Comparison of ENCODE assay signal across 10 cellular contexts in the genomic region with DNA sequence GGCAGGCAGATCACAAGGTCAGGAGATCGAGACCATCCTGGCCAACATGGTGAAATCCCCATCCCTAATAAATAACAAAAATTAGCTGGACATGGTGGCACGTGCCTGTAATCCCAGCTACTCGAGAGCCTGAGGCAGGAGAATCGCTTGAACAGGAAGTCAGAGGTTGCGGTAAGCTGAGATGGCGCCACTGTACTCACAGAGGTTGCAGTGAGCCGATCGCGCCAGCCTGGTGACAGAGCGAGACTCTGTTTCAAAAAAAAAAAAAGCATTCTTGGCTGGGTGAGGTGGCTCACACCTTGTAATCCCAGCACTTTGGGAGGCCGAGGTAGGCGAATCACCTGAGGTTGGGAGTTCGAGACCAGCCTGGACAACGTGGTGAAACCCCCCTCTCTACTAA. TPM values are rescaled to one million over a fixed set of nuclear protein-coding genes. Genes with fewer than 3 reads are reported as not detected.
DNase-seq lines count a peak whose midpoint lies in the region; ATAC-seq and TF ChIP-seq lines count a peak whose summit lies in the region.
"Not testable (repeated sequence)": the region's sequence is repeated elsewhere in the genome, so short reads cannot be mapped to it uniquely, and the experiment has no call there.
"Had no signal": no experiment of that assay in that cellular context is flagged by ENCODE, and none has a peak within 500 bp of the region (broad histone marks: within the 10 kb centered on the region; RNA-seq: fewer than 3 reads in every experiment).

No MANE protein-coding gene starts in this region.

- peak overlapping the region; percentile 43 for H3K27ac ChIP-seq in CD8-positive, alpha-beta T cell (ENCODE audit: low read depth, low read length)
- H3K27ac ChIP-seq in MM.1S (ENCODE audit: low read length), result not testable (repeated sequence)
- peak overlapping the region; percentile 60 for H3K27ac ChIP-seq in naive thymus-derived CD4-positive, alpha-beta T cell (ENCODE audit: low read depth, low read length)

- CTCF ChIA-PET in CD8-positive, alpha-beta T cell (lab: Charles Lee), result interaction anchor here (0.9 to 1.4 kb wide), 5 partner anchors 11 to 872 kb away, joined by 3 to 6 read pairs (median 4); a partner anchor contains a TSS
- CTCF ChIA-PET in activated CD4-positive, alpha-beta T cell treated with anti-CD3 and anti-CD28 coated beads, Interleukin-2, amount 10 ng/mL, durations not matched to agents 7 days and 5 days (lab: Charles Lee), result interaction anchor here (0.6 to 2.1 kb wide), 6 partner anchors 11 to 309 kb away, joined by 3 to 10 read pairs (median 4); no protein-coding TSS in a partner anchor
- CTCF ChIA-PET in activated naive CD4-positive, alpha-beta T cell treated with anti-CD3 and anti-CD28 coated beads for 36 hours (lab: Charles Lee), result interaction anchor here (0.7 to 1.4 kb wide), 4 partner anchors 12 to 194 kb away, joined by 3 to 5 read pairs (median 4); no protein-coding TSS in a partner anchor
- CTCF ChIA-PET in naive thymus-derived CD4-positive, alpha-beta T cell (lab: Charles Lee), result interaction anchor here (0.6 to 1.5 kb wide), 4 partner anchors 11 to 148 kb away, joined by 3 to 4 read pairs (median 3); no protein-coding TSS in a partner anchor

- not testable (repeated sequence) for H3K36me3 ChIP-seq in CD8-positive, alpha-beta T cell (ENCODE audit: insufficient read depth, low read length); MM.1S (replicated peaks; ENCODE audit: insufficient read depth, low read length); naive thymus-derived CD4-positive, alpha-beta T cell (ENCODE audit: control insufficient read depth in 2 of 3, insufficient read depth in 3 of 3, low read length in 3 of 3)

- not testable (repeated sequence) for H3K9ac ChIP-seq in MM.1S (ENCODE audit: low read length)

- not testable (repeated sequence) for H3K9me3 Mint-ChIP-seq in CD8-positive, alpha-beta T cell; activated CD4-positive, alpha-beta T cell treated with anti-CD3 and anti-CD28 coated beads, Interleukin-2, amount 10 ng/mL, durations not matched to agents 7 days and 5 days; activated naive CD4-positive, alpha-beta T cell treated with anti-CD3 and anti-CD28 coated beads for 36 hours; naive thymus-derived CD4-positive, alpha-beta T cell; stimulated activated naive CD8-positive, alpha-beta T cell treated with anti-CD3 and anti-CD28 coated beads, Interleukin-15, amount 100 ng/mL, for 72 hours

- peak overlapping the region; percentile 62 for H3K4me3 Mint-ChIP-seq in CD8-positive, alpha-beta T cell
- H3K4me3 Mint-ChIP-seq in activated CD4-positive, alpha-beta T cell treated with anti-CD3 and anti-CD28 coated beads, Interleukin-2, amount 10 ng/mL, durations not matched to agents 7 days and 5 days, result peak overlapping the region; percentile 44
- peak overlapping the region; percentile 1 for H3K4me3 Mint-ChIP-seq in activated naive CD4-positive, alpha-beta T cell treated with anti-CD3 and anti-CD28 coated beads for 36 hours
- peak overlapping the region in 9 of 10 donors; percentile 25 to 66 (median 54) for H3K4me3 Mint-ChIP-seq in naive thymus-derived CD4-positive, alpha-beta T cell
- peak overlapping the region; percentile 47 to 62 for H3K4me3 Mint-ChIP-seq in stimulated activated naive CD8-positive, alpha-beta T cell treated with anti-CD3 and anti-CD28 coated beads, Interleukin-15, amount 100 ng/mL, for 72 hours

- peaks cover 22% of the 10 kb centered on the region for H3K27me3 Mint-ChIP-seq in CD8-positive, alpha-beta T cell (ENCODE audit: low read depth)
- peaks cover 27% of the 10 kb centered on the region for H3K27me3 Mint-ChIP-seq in activated CD4-positive, alpha-beta T cell treated with anti-CD3 and anti-CD28 coated beads, Interleukin-2, amount 10 ng/mL, durations not matched to agents 7 days and 5 days
- H3K27me3 Mint-ChIP-seq in activated naive CD4-positive, alpha-beta T cell treated with anti-CD3 and anti-CD28 coated beads for 36 hours (ENCODE audit: low read depth), result peaks cover 17% of the 10 kb centered on the region
- H3K27me3 Mint-ChIP-seq in naive thymus-derived CD4-positive, alpha-beta T cell, result peaks cover 16 to 27% (median 22%) of the 10 kb centered on the region in 5 donors
- H3K27me3 Mint-ChIP-seq in stimulated activated naive CD8-positive, alpha-beta T cell treated with anti-CD3 and anti-CD28 coated beads, Interleukin-15, amount 100 ng/mL, for 72 hours, result peaks cover 21% of the 10 kb centered on the region

- H3F3A ChIP-seq in MM.1S (ENCODE audit: insufficient read depth, low read length), result not testable (repeated sequence)

- POLR2A ChIA-PET in CD8-positive, alpha-beta T cell (lab: Charles Lee), result interaction anchor here (1.4 kb wide), 1 partner anchor 84 kb away, joined by 3 read pairs; a partner anchor contains a TSS
- POLR2A ChIA-PET in activated CD4-positive, alpha-beta T cell treated with anti-CD3 and anti-CD28 coated beads, Interleukin-2, amount 10 ng/mL, durations not matched to agents 7 days and 5 days (lab: Charles Lee), result not testable (repeated sequence)
- POLR2A ChIA-PET in naive thymus-derived CD4-positive, alpha-beta T cell (lab: Charles Lee), result interaction anchor here (0.6 to 0.8 kb wide), 5 partner anchors 15 to 921 kb away, joined by 3 to 4 read pairs (median 3); a partner anchor contains a TSS

- H3K4me3 ChIP-seq in CD8-positive, alpha-beta T cell (ENCODE audit: low read depth, low read length); naive thymus-derived CD4-positive, alpha-beta T cell (ENCODE audit: low read length): not testable (repeated sequence)
- 0 out of 2 replicates have a peak overlapping the region, but pooled peaks have one; percentile 22 for H3K4me3 ChIP-seq in MM.1S (ENCODE audit: low read length)

- peak in 3 of 7 experiments; percentile 32 to 73 (median 36) for DNase-seq in CD8-positive, alpha-beta T cell
- DNase-seq in MM.1S; stimulated activated naive CD8-positive, alpha-beta T cell treated with anti-CD3 and anti-CD28 coated beads, Interleukin-15, amount 100 ng/mL, for 72 hours: not testable (repeated sequence)
- DNase-seq in RPMI7951 (ENCODE audit: low read depth), result peak; percentile 49
- DNase-seq in activated CD4-positive, alpha-beta T cell treated with anti-CD3 and anti-CD28 coated beads, Interleukin-2, amount 10 ng/mL, durations not matched to agents 7 days and 5 days, result peak; percentile 40
- peak; percentile 54 for DNase-seq in activated naive CD4-positive, alpha-beta T cell treated with anti-CD3 and anti-CD28 coated beads for 36 hours
- DNase-seq in effector CD4-positive, alpha-beta T cell, result peak; percentile 31
- DNase-seq in naive thymus-derived CD4-positive, alpha-beta T cell, result peak in 3 of 9 donors; percentile 41 to 50 (median 48)

- H2AFZ ChIP-seq in MM.1S (ENCODE audit: low read length), result peak overlapping the region; percentile 59; the same call in 1 of the 2 replicates

- intact Hi-C loops in CD8-positive, alpha-beta T cell (cut with DNase I, micrococcal nuclease); naive thymus-derived CD4-positive, alpha-beta T cell (cut with micrococcal nuclease): not testable (repeated sequence)
- intact Hi-C loops in activated naive CD4-positive, alpha-beta T cell treated with anti-CD3 and anti-CD28 coated beads for 36 hours (cut with micrococcal nuclease), result loop anchor here (10.0 kb wide), 1 partner anchor 1903 kb away; no protein-coding TSS in a partner anchor

- not testable (repeated sequence) for ATAC-seq in CD8-positive, alpha-beta T cell; naive thymus-derived CD4-positive, alpha-beta T cell; stimulated activated naive CD8-positive, alpha-beta T cell treated with anti-CD3 and anti-CD28 coated beads, Interleukin-15, amount 100 ng/mL, for 72 hours

- H3K4me1 ChIP-seq in CD8-positive, alpha-beta T cell (ENCODE audit: insufficient read depth, low read length), result peaks cover 24% of the 10 kb centered on the region
- peaks cover 24% of the 10 kb centered on the region for H3K4me1 ChIP-seq in MM.1S (ENCODE audit: low read length)
- peaks cover 15 to 18% of the 10 kb centered on the region in 2 donors for H3K4me1 ChIP-seq in naive thymus-derived CD4-positive, alpha-beta T cell (ENCODE audit: control insufficient read depth in 2 of 2, insufficient read depth in 2 of 2, low read length in 2 of 2)

- not testable (repeated sequence) for H4K20me1 ChIP-seq in MM.1S (ENCODE audit: insufficient read depth, low read length)

- not testable (repeated sequence) for H3K9me3 ChIP-seq in CD8-positive, alpha-beta T cell (ENCODE audit: low read length); MM.1S (replicated peaks; ENCODE audit: insufficient read depth, low read length); naive thymus-derived CD4-positive, alpha-beta T cell (ENCODE audit: control insufficient read depth in 2 of 3, low read length in 3 of 3)

- peak overlapping the region; percentile 81 for H3K27ac Mint-ChIP-seq in CD8-positive, alpha-beta T cell
- peak overlapping the region; percentile 88 for H3K27ac Mint-ChIP-seq in activated CD4-positive, alpha-beta T cell treated with anti-CD3 and anti-CD28 coated beads, Interleukin-2, amount 10 ng/mL, durations not matched to agents 7 days and 5 days
- not testable (repeated sequence) for H3K27ac Mint-ChIP-seq in activated naive CD4-positive, alpha-beta T cell treated with anti-CD3 and anti-CD28 coated beads for 36 hours; stimulated activated naive CD8-positive, alpha-beta T cell treated with anti-CD3 and anti-CD28 coated beads, Interleukin-15, amount 100 ng/mL, for 72 hours
- peak overlapping the region; percentile 21 to 89 (median 78) for H3K27ac Mint-ChIP-seq in naive thymus-derived CD4-positive, alpha-beta T cell

- peaks cover 47% of the 10 kb centered on the region for H3K4me1 Mint-ChIP-seq in CD8-positive, alpha-beta T cell (ENCODE audit: low read depth)
- H3K4me1 Mint-ChIP-seq in activated CD4-positive, alpha-beta T cell treated with anti-CD3 and anti-CD28 coated beads, Interleukin-2, amount 10 ng/mL, durations not matched to agents 7 days and 5 days, result peaks cover 54% of the 10 kb centered on the region
- H3K4me1 Mint-ChIP-seq in activated naive CD4-positive, alpha-beta T cell treated with anti-CD3 and anti-CD28 coated beads for 36 hours (ENCODE audit: low read depth), result peaks cover 34% of the 10 kb centered on the region
- H3K4me1 Mint-ChIP-seq in naive thymus-derived CD4-positive, alpha-beta T cell, result peaks cover 24 to 55% (median 47%) of the 10 kb centered on the region in 7 donors
- peaks cover 53% of the 10 kb centered on the region for H3K4me1 Mint-ChIP-seq in stimulated activated naive CD8-positive, alpha-beta T cell treated with anti-CD3 and anti-CD28 coated beads, Interleukin-15, amount 100 ng/mL, for 72 hours

- not testable (repeated sequence) for H3K27me3 ChIP-seq in CD8-positive, alpha-beta T cell (ENCODE audit: insufficient read depth, low read length); naive thymus-derived CD4-positive, alpha-beta T cell (ENCODE audit: control insufficient read depth in 2 of 2, insufficient read depth in 2 of 2, low read length in 2 of 2)
- peaks cover 19% of the 10 kb centered on the region for H3K27me3 ChIP-seq in MM.1S (replicated peaks; ENCODE audit: insufficient read depth, low read length)

- TF ChIP-seq CTCF in CD8-positive, alpha-beta T cell (IDR thresholded peaks at IDR 0.05); MM.1S (IDR thresholded peaks at IDR 0.05; ENCODE audit: low read length): not testable (repeated sequence)

- not testable (repeated sequence) for H3K79me2 ChIP-seq in MM.1S (ENCODE audit: low read length)

- H3K9me2 ChIP-seq in MM.1S (replicated peaks; ENCODE audit: insufficient read depth, low read length), result not testable (repeated sequence)

- H3K36me3 Mint-ChIP-seq in CD8-positive, alpha-beta T cell; activated CD4-positive, alpha-beta T cell treated with anti-CD3 and anti-CD28 coated beads, Interleukin-2, amount 10 ng/mL, durations not matched to agents 7 days and 5 days (ENCODE audit: low read depth); activated naive CD4-positive, alpha-beta T cell treated with anti-CD3 and anti-CD28 coated beads for 36 hours (ENCODE audit: low read depth); naive thymus-derived CD4-positive, alpha-beta T cell: not testable (repeated sequence)

- H3K4me2 ChIP-seq in MM.1S (ENCODE audit: low read depth, low read length), result peak overlapping the region; percentile 35; the same call in 1 of the 2 replicates

RNA-seq across cellular contexts. Expression of a gene that starts 2.5 kb away (rescaled TPM):
- total RNA-seq in CD8-positive, alpha-beta T cell, result 1 to 10 TPM; 7.2 to 7.9 TPM
- total RNA-seq in RPMI7951 (2014; rRNA removed; shearing (Covaris generic)), result 0.20 and 1.1 TPM in 2 replicates
- total RNA-seq in activated CD4-positive, alpha-beta T cell treated with anti-CD3 and anti-CD28 coated beads, Interleukin-2, amount 10 ng/mL, durations not matched to agents 7 days and 5 days, result under 1 TPM; 0.17 to 0.19 TPM
- total RNA-seq in activated naive CD4-positive, alpha-beta T cell treated with anti-CD3 and anti-CD28 coated beads for 36 hours, result under 1 TPM; 0.17 to 0.54 TPM
- 10 to 100 TPM in 2 of 5 experiments, 1 to 10 TPM in 2, under 1 TPM in 1; 0.70 to 13.4 (median 4.3) TPM for total RNA-seq in naive thymus-derived CD4-positive, alpha-beta T cell
- under 1 TPM; 0.15 to 0.18 TPM for polyA plus RNA-seq in naive thymus-derived CD4-positive, alpha-beta T cell
- total RNA-seq: esophagus mucosa, HT-29 had no signal

RNA-seq across cellular contexts. Expression of a gene that starts 5.3 kb away (rescaled TPM):
- total RNA-seq in CD8-positive, alpha-beta T cell, result 10 to 100 TPM; 22.7 to 27.1 TPM
- 27.2 and 29.0 TPM in 2 replicates for total RNA-seq in RPMI7951 (2014; rRNA removed; shearing (Covaris generic))
- total RNA-seq in activated CD4-positive, alpha-beta T cell treated with anti-CD3 and anti-CD28 coated beads, Interleukin-2, amount 10 ng/mL, durations not matched to agents 7 days and 5 days, result 10 to 100 TPM; 17.1 to 21.2 TPM
- total RNA-seq in activated naive CD4-positive, alpha-beta T cell treated with anti-CD3 and anti-CD28 coated beads for 36 hours, result 10 to 100 TPM; 11.3 to 14.2 TPM
- total RNA-seq in naive thymus-derived CD4-positive, alpha-beta T cell, result 10 to 100 TPM; 12.8 to 18.5 (median 14.7) TPM
- 10 to 100 TPM; 10.1 to 10.3 TPM for polyA plus RNA-seq in naive thymus-derived CD4-positive, alpha-beta T cell

RNA-seq across cellular contexts. Expression of a gene that starts 15.7 kb away (rescaled TPM):
- total RNA-seq in CD8-positive, alpha-beta T cell, result 10 to 100 TPM; 65.0 to 66.7 TPM
- total RNA-seq in RPMI7951 (2014; rRNA removed; shearing (Covaris generic)), result 21.6 and 22.6 TPM in 2 replicates
- total RNA-seq in activated CD4-positive, alpha-beta T cell treated with anti-CD3 and anti-CD28 coated beads, Interleukin-2, amount 10 ng/mL, durations not matched to agents 7 days and 5 days, result 10 to 100 TPM; 62.9 to 65.5 TPM
- 10 to 100 TPM; 38.5 to 46.6 TPM for total RNA-seq in activated naive CD4-positive, alpha-beta T cell treated with anti-CD3 and anti-CD28 coated beads for 36 hours
- total RNA-seq in naive thymus-derived CD4-positive, alpha-beta T cell, result 10 to 100 TPM; 51.4 to 82.2 (median 59.1) TPM
- 10 to 100 TPM; 26.9 to 44.5 TPM for polyA plus RNA-seq in naive thymus-derived CD4-positive, alpha-beta T cell

RNA-seq across cellular contexts. Expression of a gene that starts 54.7 kb away (rescaled TPM):
- not detected for total RNA-seq in CD8-positive, alpha-beta T cell
- total RNA-seq in RPMI7951 (2014; rRNA removed; shearing (Covaris generic)), result 0.10 and 0.48 TPM in 2 replicates
- total RNA-seq in activated CD4-positive, alpha-beta T cell treated with anti-CD3 and anti-CD28 coated beads, Interleukin-2, amount 10 ng/mL, durations not matched to agents 7 days and 5 days, result under 1 TPM in 1 of 2 experiments, not detected in 1; 0.23 TPM
- under 1 TPM; 0.17 to 0.43 TPM for total RNA-seq in activated naive CD4-positive, alpha-beta T cell treated with anti-CD3 and anti-CD28 coated beads for 36 hours
- total RNA-seq in naive thymus-derived CD4-positive, alpha-beta T cell, result 1 to 10 TPM in 1 of 5 experiments, under 1 TPM in 2, not detected in 2; 0.21 to 3.7 (median 0.97) TPM
- polyA plus RNA-seq in naive thymus-derived CD4-positive, alpha-beta T cell, result not detected
- total RNA-seq: HT-29 had no signal

RNA-seq across cellular contexts. Expression of a gene that starts 59.8 kb away (rescaled TPM):
- 10 to 100 TPM; 18.5 to 19.4 TPM for total RNA-seq in CD8-positive, alpha-beta T cell
- 37.8 and 38.6 TPM in 2 replicates for total RNA-seq in RPMI7951 (2014; rRNA removed; shearing (Covaris generic))
- total RNA-seq in activated CD4-positive, alpha-beta T cell treated with anti-CD3 and anti-CD28 coated beads, Interleukin-2, amount 10 ng/mL, durations not matched to agents 7 days and 5 days, result 10 to 100 TPM; 11.8 to 12.2 TPM
- total RNA-seq in activated naive CD4-positive, alpha-beta T cell treated with anti-CD3 and anti-CD28 coated beads for 36 hours, result 1 to 10 TPM; 8.2 to 9.0 TPM
- total RNA-seq in naive thymus-derived CD4-positive, alpha-beta T cell, result 10 to 100 TPM; 10.2 to 15.6 (median 12.4) TPM
- polyA plus RNA-seq in naive thymus-derived CD4-positive, alpha-beta T cell, result 10 to 100 TPM; 12.4 to 13.8 TPM

Comparison
In these comparisons a context has a peak if more than half of its experiments do, and no peak if none do; other contexts are left out.
1. H3K4me3 Mint-ChIP-seq: peak in every context shown above with its lines; median percentile 62 in CD8-positive, alpha-beta T cell; 54 in stimulated activated naive CD8-positive, alpha-beta T cell treated with anti-CD3 and anti-CD28 coated beads, Interleukin-15, amount 100 ng/mL, for 72 hours; 54 in naive thymus-derived CD4-positive, alpha-beta T cell; 44 in activated CD4-positive, alpha-beta T cell treated with anti-CD3 and anti-CD28 coated beads, Interleukin-2, amount 10 ng/mL, durations not matched to agents 7 days and 5 days; 1 in activated naive CD4-positive, alpha-beta T cell treated with anti-CD3 and anti-CD28 coated beads for 36 hours.